In the genomic region with DNA sequence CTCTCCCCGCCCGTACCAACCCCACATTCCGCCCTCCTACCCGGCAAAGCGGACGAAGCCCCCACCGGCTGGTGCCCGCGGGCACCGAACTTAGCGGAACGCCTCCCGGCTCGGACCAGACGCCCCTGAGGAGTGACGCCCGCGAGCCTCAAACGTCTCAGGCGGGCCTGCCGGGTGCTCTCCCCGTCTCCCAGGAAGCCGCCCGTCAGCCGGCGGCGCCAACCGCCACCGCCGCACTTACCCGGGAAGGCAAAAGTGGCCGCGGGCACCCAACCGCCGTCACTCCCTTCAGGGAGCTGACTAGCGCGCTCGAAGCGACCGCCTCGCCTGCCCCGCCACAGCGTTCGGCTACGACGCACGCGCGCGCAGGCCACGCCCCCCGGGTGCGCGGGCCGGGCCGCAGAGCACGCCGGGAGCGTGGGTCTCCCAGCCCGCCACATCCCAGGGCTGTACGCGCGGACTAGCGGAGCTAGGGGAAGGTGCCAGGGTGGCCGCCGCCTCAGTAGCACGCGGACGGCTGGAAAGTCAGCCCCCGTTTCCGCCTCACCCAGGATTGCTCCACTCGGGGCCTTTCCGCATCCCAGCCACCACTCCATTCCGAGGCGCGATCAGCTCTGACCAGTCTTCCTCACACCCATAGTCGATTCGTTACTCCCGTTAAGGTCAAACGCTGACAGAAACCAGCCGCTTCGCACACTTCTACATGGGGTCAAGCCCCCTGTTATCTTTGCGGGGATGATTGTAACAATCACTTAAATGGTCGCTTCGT, we compare ENCODE assay signal across 8 cellular contexts. TPM values are rescaled to one million over a fixed set of nuclear protein-coding genes. Genes with fewer than 3 reads are reported as not detected.
DNase-seq lines count a peak whose midpoint lies in the region; ATAC-seq and TF ChIP-seq lines count a peak whose summit lies in the region.

TSS of gene TEX30 (minus strand) at position 346 of the 769 bp plus-strand sequence. CDS start 3,760 bp downstream, outside the sequence.

- no peaks in the 10 kb centered on the region for H3K9me2 ChIP-seq in PC-9 (ENCODE audit: insufficient read depth)

- H4K20me1 ChIP-seq in PC-9 (ENCODE audit: insufficient read depth), result no peaks in the 10 kb centered on the region

- peak within 1 kb of the TSS; percentile 73 for H3K4me2 ChIP-seq in PC-9

- no peaks in the 10 kb centered on the region for H3K9me3 Mint-ChIP-seq in activated T-cell treated with anti-CD3 and anti-CD28 coated beads, Interleukin-2, amount 50 U/mL, for 24 hours

- H3K9me3 ChIP-seq in HUES6 (ENCODE audit: control insufficient read depth, insufficient read depth, low read depth, low read length) (no peaks in the 10 kb centered on the region), PC-9 (ENCODE audit: insufficient read depth, low read depth) (no peaks in the 10 kb centered on the region), mucosa of stomach (ENCODE audit: control insufficient read depth, low read length) (no peaks in the 10 kb centered on the region)

- H3K4me3 Mint-ChIP-seq in activated T-cell treated with anti-CD3 and anti-CD28 coated beads, Interleukin-2, amount 50 U/mL, for 24 hours, result peak within 1 kb of the TSS; percentile 90

- BruUV-seq in PC-9 (replicated peaks; lab: Mats Ljungman, UMichigan), result no TSS peak

- H3K4me1 Mint-ChIP-seq in activated T-cell treated with anti-CD3 and anti-CD28 coated beads, Interleukin-2, amount 50 U/mL, for 24 hours (ENCODE audit: low read depth), result peaks cover 51% of the 10 kb centered on the region

- H3F3A ChIP-seq in PC-9 (ENCODE audit: insufficient read depth, low read depth), result no peaks in the 10 kb centered on the region; the same call in 1 of the 2 replicates

- peak within 1 kb of the TSS; percentile 92 for H3K27ac Mint-ChIP-seq in activated T-cell treated with anti-CD3 and anti-CD28 coated beads, Interleukin-2, amount 50 U/mL, for 24 hours

- peaks cover 15% of the 10 kb centered on the region for H3K79me2 ChIP-seq in PC-9 (ENCODE audit: low read depth)

- H3K9ac ChIP-seq in HUES6 (ENCODE audit: low read length), result peak within 1 kb of the TSS; percentile 83
- H3K9ac ChIP-seq in mucosa of stomach (ENCODE audit: low read length), result peak within 1 kb of the TSS; percentile 66

- peaks cover 29% of the 10 kb centered on the region for H3K36me3 Mint-ChIP-seq in activated T-cell treated with anti-CD3 and anti-CD28 coated beads, Interleukin-2, amount 50 U/mL, for 24 hours (ENCODE audit: low read depth)

- no peaks in the 10 kb centered on the region for H3K27me3 Mint-ChIP-seq in activated T-cell treated with anti-CD3 and anti-CD28 coated beads, Interleukin-2, amount 50 U/mL, for 24 hours

- peak within 1 kb of the TSS; percentile 96 for H2AFZ ChIP-seq in PC-9

- H3K4me1 ChIP-seq in HUES6 (ENCODE audit: control insufficient read depth, insufficient read depth, low read length), result peaks cover 5% of the 10 kb centered on the region
- H3K4me1 ChIP-seq in PC-9 (replicated peaks; ENCODE audit: insufficient read depth), result peaks cover 11% of the 10 kb centered on the region
- H3K4me1 ChIP-seq in mucosa of stomach (ENCODE audit: control insufficient read depth, insufficient read depth, low read length), result peaks cover 14% of the 10 kb centered on the region

- no peak for TF ChIP-seq CTCF in PC-9 (conservative IDR thresholded peaks at IDR 0.05)

- POLR2A ChIA-PET in PC-9 (lab: Charles Lee; ENCODE audit: unreplicated experiment), result interaction anchor here (0.7 to 1.1 kb wide), 3 partner anchors 178 to 1569 kb away, joined by 3 to 5 read pairs (median 3); no protein-coding TSS in a partner anchor

- intact Hi-C loops in PC-9 (cut with micrococcal nuclease; ENCODE audit: unreplicated experiment), result loop anchor here (2.0 to 5.0 kb wide), 3 partner anchors 27 to 176 kb away; partner anchors contain the start of genes ERCC5 and TPP2

- H3K4me3 ChIP-seq in HUES6 (ENCODE audit: low read depth, low read length) (peak within 1 kb of the TSS; percentile 69), PC-9 (peak within 1 kb of the TSS; percentile 84), mucosa of stomach (ENCODE audit: low read length) (peak within 1 kb of the TSS; percentile 48)

- peak within 1 kb of the TSS; percentile 39; the same call in 1 of the 2 replicates for H3K27ac ChIP-seq in HUES6 (ENCODE audit: low read depth, low read length)
- H3K27ac ChIP-seq in PC-9, result 0 out of 2 replicates have a peak within 1 kb of the TSS, but pooled peaks have one; percentile 4

- peak; percentile 98 for TF ChIP-seq POLR2A in erythroblast (IDR thresholded peaks at IDR 0.05; ENCODE audit: low read length)

- H3K36me3 ChIP-seq in HUES6 (ENCODE audit: control insufficient read depth, insufficient read depth, low read length), result no peaks in the 10 kb centered on the region
- H3K36me3 ChIP-seq in PC-9 (ENCODE audit: low read depth), result no peaks in the 10 kb centered on the region
- no peaks in the 10 kb centered on the region for H3K36me3 ChIP-seq in mucosa of stomach (ENCODE audit: control insufficient read depth, insufficient read depth, low read length)

- H3K27me3 ChIP-seq in HUES6 (ENCODE audit: control insufficient read depth, insufficient read depth, low read length), result peaks cover 14% of the 10 kb centered on the region
- no peaks in the 10 kb centered on the region for H3K27me3 ChIP-seq in PC-9 (ENCODE audit: insufficient read depth, low read depth)
- H3K27me3 ChIP-seq in mucosa of stomach (ENCODE audit: control insufficient read depth, insufficient read depth, low read length), result no peaks in the 10 kb centered on the region

- DNase-seq in DMS114 treated with DMSO at 0.1 percent for 48 hours (lab: John Stamatoyannopoulos, UW; ENCODE audit: unreplicated experiment) (peak; percentile 36), PC-9 (peak; percentile 64 to 88), erythroblast (lab: John Stamatoyannopoulos, UW) (peak; percentile 90 to 93)
- DNase-seq in activated T-cell treated with anti-CD3 and anti-CD28 coated beads, Interleukin-2, amount 50 U/mL, for 24 hours, result peak; percentile 92
- peak; percentile 72 to 74 for DNase-seq in stimulated activated CD8-positive, alpha-beta memory T cell treated with anti-CD3 and anti-CD28 coated beads, Interleukin-7, amount 100 ng/mL, for 1 hour (ENCODE audit: low read depth in 2 of 2)

- ATAC-seq in GM21515 (IDR thresholded peaks at IDR 0.05; ENCODE audit: unreplicated experiment), result peak; percentile 95

- CTCF ChIA-PET in PC-9 (lab: Charles Lee), result interaction anchor here (0.5 to 0.7 kb wide), 3 partner anchors 22 to 683 kb away, joined by 3 to 6 read pairs (median 3); no protein-coding TSS in a partner anchor

RNA-seq across cellular contexts. Expression of gene TEX30, which starts in this region (rescaled TPM):
- total RNA-seq in PC-9 (2021), result 9.3 and 13.1 TPM in 2 replicates

Comparison
In these comparisons a context has a peak if more than half of its experiments do, and no peak if none do; other contexts are left out.
1. Peak in every context shown above with its lines: DNase-seq, ATAC-seq, H3K4me3 ChIP-seq and H3K27ac ChIP-seq.
2. DNase-seq: peak in every context shown above with its lines; median percentile 92 in activated T-cell treated with anti-CD3 and anti-CD28 coated beads, Interleukin-2, amount 50 U/mL, for 24 hours; 92 in erythroblast; 76 in PC-9; 73 in stimulated activated CD8-positive, alpha-beta memory T cell treated with anti-CD3 and anti-CD28 coated beads, Interleukin-7, amount 100 ng/mL, for 1 hour; 36 in DMS114 treated with DMSO at 0.1 percent for 48 hours.